Comparison of ENCODE assay signal across 8 cellular contexts in the genomic region with DNA sequence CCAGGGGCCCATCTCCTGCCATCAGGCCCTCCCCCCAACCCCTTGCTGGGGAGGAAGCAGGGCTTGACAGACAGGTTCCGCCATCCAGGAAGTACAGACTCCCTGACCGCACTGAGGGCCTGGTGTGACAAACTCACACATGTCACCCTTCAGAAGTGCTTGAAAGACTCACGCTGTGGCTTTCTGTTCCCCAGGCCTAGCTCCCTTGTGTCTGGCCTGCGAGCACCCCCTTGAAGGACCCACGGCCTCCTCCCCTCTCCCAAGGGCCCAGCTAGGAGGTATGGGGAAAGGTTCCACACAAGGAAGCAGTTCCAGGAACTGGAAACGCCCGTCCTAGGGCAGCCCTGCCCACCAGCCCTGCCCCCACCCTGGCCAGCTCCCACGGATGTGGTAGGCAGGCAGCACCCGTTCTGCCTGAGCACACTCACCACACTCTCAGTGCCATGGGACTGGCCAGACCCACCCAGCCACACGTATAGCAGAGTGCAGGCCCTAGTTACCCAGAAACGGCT. TPM values are rescaled to one million over a fixed set of nuclear protein-coding genes. Genes with fewer than 3 reads are reported as not detected.
DNase-seq lines count a peak whose midpoint lies in the region; ATAC-seq and TF ChIP-seq lines count a peak whose summit lies in the region.

No MANE protein-coding gene starts in this region.

- peaks cover 6 to 82% (median 71%) of the 10 kb centered on the region in 11 experiments; a peak in 19 of 22 replicates for H4K20me1 ChIP-seq in BLaER1 treated with 17β-estradiol and CSF1 and Interleukin-3, amounts not matched to agents 10 nM and 100 nM
- H4K20me1 ChIP-seq in neural progenitor cell (ENCODE audit: low read depth): peaks cover 100% of the 10 kb centered on the region

- H3K4me1 Mint-ChIP-seq in neural progenitor cell: peaks cover 73% of the 10 kb centered on the region

- peaks cover 78% of the 10 kb centered on the region for H3K79me2 ChIP-seq in neural progenitor cell (ENCODE audit: low read depth)

- no peak overlapping the region for H3K4me3 Mint-ChIP-seq in neural progenitor cell

- peak overlapping the region in 8 of 10 experiments; percentile 27 to 55 (median 42); a peak in 15 of 20 replicates for H3K4me3 ChIP-seq in BLaER1 treated with 17β-estradiol and CSF1 and Interleukin-3, amounts not matched to agents 10 nM and 100 nM
- no peak overlapping the region for H3K4me3 ChIP-seq in WERI-Rb-1 (ENCODE audit: low read depth, low read length)
- no peak overlapping the region for H3K4me3 ChIP-seq in colonic mucosa
- no peak overlapping the region for H3K4me3 ChIP-seq in neural progenitor cell

- ATAC-seq in GM19372 (IDR thresholded peaks at IDR 0.05; ENCODE audit: low read depth, unreplicated experiment) (peak; percentile 65), HG03469 (IDR thresholded peaks at IDR 0.05; ENCODE audit: unreplicated experiment) (peak; percentile 41)

- no peaks in the 10 kb centered on the region for H3K9me3 Mint-ChIP-seq in neural progenitor cell

- H3K36me3 ChIP-seq in BLaER1 treated with 17β-estradiol and CSF1 and Interleukin-3, amounts not matched to agents 10 nM and 100 nM: peaks cover 41 to 69% (median 57%) of the 10 kb centered on the region in 11 experiments
- H3K36me3 ChIP-seq in WERI-Rb-1 (peaks cover 87% of the 10 kb centered on the region), colonic mucosa (peaks cover 4% of the 10 kb centered on the region), neural progenitor cell (peaks cover 14% of the 10 kb centered on the region)

- H3F3A ChIP-seq in neural progenitor cell (ENCODE audit: low read depth): peaks cover 73% of the 10 kb centered on the region

- peaks cover 83 to 100% (median 93%) of the 10 kb centered on the region in 10 experiments for H3K4me1 ChIP-seq in BLaER1 treated with 17β-estradiol and CSF1 and Interleukin-3, amounts not matched to agents 10 nM and 100 nM
- H3K4me1 ChIP-seq in colonic mucosa (peaks cover 25% of the 10 kb centered on the region), neural progenitor cell (peaks cover 3% of the 10 kb centered on the region)

- no peak overlapping the region for H2AFZ ChIP-seq in neural progenitor cell (replicated peaks)

- DNase-seq in WERI-Rb-1 (no peak), colonic mucosa (peak; percentile 91), neural progenitor cell (ENCODE audit: low spot score) (no peak), HCEC 1CT (no peak)

- H3K27me3 Mint-ChIP-seq in neural progenitor cell (ENCODE audit: insufficient read depth, low read depth): peaks cover 20% of the 10 kb centered on the region

- H3K36me3 Mint-ChIP-seq in neural progenitor cell: peaks cover 65% of the 10 kb centered on the region

- H3K27ac Mint-ChIP-seq in neural progenitor cell: no peak overlapping the region

- no peak for TF ChIP-seq CTCF in WERI-Rb-1 (IDR thresholded peaks at IDR 0.05; ENCODE audit: low read depth, low read length)
- TF ChIP-seq CTCF in colonic mucosa (IDR thresholded peaks at IDR 0.05): no peak
- TF ChIP-seq CTCF in neural progenitor cell (IDR thresholded peaks at IDR 0.05): no peak

- peak overlapping the region; percentile 76 to 92 (median 86) for H3K27ac ChIP-seq in BLaER1 treated with 17β-estradiol and CSF1 and Interleukin-3, amounts not matched to agents 10 nM and 100 nM
- H3K27ac ChIP-seq in WERI-Rb-1 (0 out of 2 replicates have a peak overlapping the region, but pooled peaks have one; percentile 17), colonic mucosa (peak overlapping the region; percentile 85), neural progenitor cell (peak overlapping the region; percentile 80), temporal lobe (ENCODE audit: low read depth, low read length) (peak overlapping the region; percentile 17)

- intact Hi-C loops in colonic mucosa (cut with DNase I): no loop called here

- H3K27me3 ChIP-seq in BLaER1 treated with 17β-estradiol and CSF1 and Interleukin-3, amounts not matched to agents 10 nM and 100 nM: no peaks in the 10 kb centered on the region
- H3K27me3 ChIP-seq in WERI-Rb-1 (ENCODE audit: insufficient read depth, low read depth, severe bottlenecking) (no peaks in the 10 kb centered on the region), colonic mucosa (no peaks in the 10 kb centered on the region), neural progenitor cell (no peaks in the 10 kb centered on the region)

- H3K9ac ChIP-seq in BLaER1 treated with 17β-estradiol and CSF1 and Interleukin-3, amounts not matched to agents 10 nM and 100 nM: peak overlapping the region; percentile 57 to 81 (median 73); a peak in 21 of 22 replicates
- H3K9ac ChIP-seq in colonic mucosa (ENCODE audit: low read depth in 2 of 2, low read length in 2 of 2) (peak overlapping the region; percentile 36 to 65), neural progenitor cell (no peak overlapping the region)

- no peaks in the 10 kb centered on the region for H3K9me3 ChIP-seq in BLaER1 treated with 17β-estradiol and CSF1 and Interleukin-3, amounts not matched to agents 10 nM and 100 nM (replicated peaks in 1 of 11)
- H3K9me3 ChIP-seq in WERI-Rb-1 (ENCODE audit: severe bottlenecking): no peaks in the 10 kb centered on the region
- no peaks in the 10 kb centered on the region for H3K9me3 ChIP-seq in colonic mucosa
- H3K9me3 ChIP-seq in neural progenitor cell (ENCODE audit: low read depth): no peaks in the 10 kb centered on the region

- H3K4me2 ChIP-seq in BLaER1 treated with 17β-estradiol and CSF1 and Interleukin-3, amounts not matched to agents 10 nM and 100 nM: peak overlapping the region; percentile 89 to 97 (median 93)
- no peak overlapping the region for H3K4me2 ChIP-seq in neural progenitor cell

RNA-seq across cellular contexts. Expression of a gene that starts 26.7 kb away (rescaled TPM):
- total RNA-seq in colonic mucosa (100 to 1,000 TPM in 1 of 2 donors, 10 to 100 TPM in 1; 71.6 to 150 TPM), neural progenitor cell (ENCODE audit: low replicate concordance) (303 and 720 TPM in 2 replicates), temporal lobe (44.0 TPM)

Comparison
In these comparisons a context has a peak if more than half of its experiments do, and no peak if none do; other contexts are left out.
1. H3K27ac ChIP-seq: peak in every context shown above with its lines; median percentile 86 in BLaER1 treated with 17β-estradiol and CSF1 and Interleukin-3, amounts not matched to agents 10 nM and 100 nM; 85 in colonic mucosa; 80 in neural progenitor cell; 17 in WERI-Rb-1; 17 in temporal lobe.
2. H3K4me3 ChIP-seq: peak in BLaER1 treated with 17β-estradiol and CSF1 and Interleukin-3, amounts not matched to agents 10 nM and 100 nM (8 of 10); none in WERI-Rb-1 (single experiment), colonic mucosa (single experiment) and neural progenitor cell (single experiment).